ENCODE assay signal across 12 cellular contexts in genomic region chr4:90027565-90027964, GRCh38.
DNase-seq lines count a peak whose midpoint lies in the region; ATAC-seq and TF ChIP-seq lines count a peak whose summit lies in the region.
"Had no signal": no experiment of that assay in that cellular context is flagged by ENCODE, and none has a peak within 500 bp of the region (broad histone marks: within the 10 kb centered on the region; RNA-seq: fewer than 3 reads in every experiment).

No MANE protein-coding gene starts in this region.

- no peaks in the 10 kb centered on the region for H3K9me3 ChIP-seq in Karpas-422 (ENCODE audit: low read length)
- H3K9me3 ChIP-seq in GM23248 (ENCODE audit: low read depth), result no peaks in the 10 kb centered on the region
- H3K9me3 ChIP-seq: SJCRH30 had no signal

- H3K79me2 ChIP-seq in Karpas-422 (ENCODE audit: low read length) (no peaks in the 10 kb centered on the region), GM23248 (ENCODE audit: insufficient read depth) (no peaks in the 10 kb centered on the region)

- H3K36me3 ChIP-seq in Karpas-422 (ENCODE audit: insufficient read depth, low read length), result no peaks in the 10 kb centered on the region
- no peaks in the 10 kb centered on the region for H3K36me3 ChIP-seq in GM23248 (ENCODE audit: low read depth)
- H3K36me3 ChIP-seq: SJCRH30 had no signal

- H3K36me3 Mint-ChIP-seq in CD14-positive monocyte, result no peaks in the 10 kb centered on the region
- H3K36me3 Mint-ChIP-seq: naive thymus-derived CD8-positive, alpha-beta T cell had no signal

- peaks cover 19% of the 10 kb centered on the region for H3K4me1 Mint-ChIP-seq in CD14-positive monocyte
- H3K4me1 Mint-ChIP-seq: stimulated activated naive CD8-positive, alpha-beta T cell treated with anti-CD3 and anti-CD28 coated beads, Interleukin-15, amount 100 ng/mL, for 72 hours had no signal

- H3K4me2 ChIP-seq in Karpas-422 (ENCODE audit: low read depth, low read length, poor library complexity, severe bottlenecking) (no peak overlapping the region), GM23248 (ENCODE audit: unreplicated experiment) (no peak overlapping the region)

- peak overlapping the region in 1 of 7 donors; percentile 58 for H3K27ac Mint-ChIP-seq in CD14-positive monocyte
- H3K27ac Mint-ChIP-seq: naive thymus-derived CD8-positive, alpha-beta T cell; stimulated activated naive CD8-positive, alpha-beta T cell treated with anti-CD3 and anti-CD28 coated beads, Interleukin-15, amount 100 ng/mL, for 72 hours had no signal

- H3K4me3 ChIP-seq in GM12865 (ENCODE audit: low read depth, low read length) (no peak overlapping the region), Karpas-422 (ENCODE audit: low read length) (no peak overlapping the region), GM23248 (no peak overlapping the region)
- H3K4me3 ChIP-seq: SJCRH30 had no signal

- H3K9ac ChIP-seq in Karpas-422 (ENCODE audit: low read length) (no peak overlapping the region), GM23248 (no peak overlapping the region)

- H3K4me3 Mint-ChIP-seq in CD14-positive monocyte, result no peak overlapping the region
- H3K4me3 Mint-ChIP-seq: naive thymus-derived CD8-positive, alpha-beta T cell; stimulated activated naive CD8-positive, alpha-beta T cell treated with anti-CD3 and anti-CD28 coated beads, Interleukin-15, amount 100 ng/mL, for 72 hours had no signal

- H2AFZ ChIP-seq in Karpas-422 (ENCODE audit: low read length), result no peak overlapping the region
- no peak overlapping the region for H2AFZ ChIP-seq in GM23248

- DNase-seq in GM12865 (ENCODE audit: low read depth), result peak; percentile 26
- DNase-seq in Karpas-422, result peak; percentile 61
- DNase-seq in NCI-H748 (lab: John Stamatoyannopoulos, UW; ENCODE audit: unreplicated experiment), result no peak
- no peak for DNase-seq in CD14-positive monocyte (ENCODE audit: low spot score)
- DNase-seq in GM23248, result no peak
- no peak for DNase-seq in DMS53 treated with DMSO at 0.1 percent for 48 hours (lab: John Stamatoyannopoulos, UW; ENCODE audit: unreplicated experiment)
- DNase-seq: naive thymus-derived CD8-positive, alpha-beta T cell; NCI-H2081; SJCRH30; stimulated activated naive CD8-positive, alpha-beta T cell treated with anti-CD3 and anti-CD28 coated beads, Interleukin-15, amount 100 ng/mL, for 72 hours had no signal

- H4K20me1 ChIP-seq in Karpas-422 (ENCODE audit: insufficient read depth, low read depth, low read length), result no peaks in the 10 kb centered on the region
- no peaks in the 10 kb centered on the region for H4K20me1 ChIP-seq in GM23248 (ENCODE audit: insufficient read depth)

- intact Hi-C loops in CD14-positive monocyte (cut with micrococcal nuclease), result loop anchor here in 1 of 2 donors (10.0 kb wide), 2 partner anchors 47 to 97 kb away; partner anchors contain the start of gene CCSER1

- TF ChIP-seq CTCF in GM12865 (IDR thresholded peaks at IDR 0.05; ENCODE audit: insufficient read depth, low read depth, low read length, missing control alignments), result no peak
- no peak for TF ChIP-seq CTCF in CD14-positive monocyte (IDR thresholded peaks at IDR 0.05)

- H3K9me3 Mint-ChIP-seq in CD14-positive monocyte, result peaks cover 0 to 2% (median 0%) of the 10 kb centered on the region in 7 donors
- H3K9me3 Mint-ChIP-seq: stimulated activated naive CD8-positive, alpha-beta T cell treated with anti-CD3 and anti-CD28 coated beads, Interleukin-15, amount 100 ng/mL, for 72 hours had no signal

- in situ Hi-C loops in GM23248 (cut with MboI), result no loop called here

- ATAC-seq in GM19463 (IDR thresholded peaks at IDR 0.05; ENCODE audit: unreplicated experiment), result peak; percentile 87
- ATAC-seq in HG02943 (IDR thresholded peaks at IDR 0.05; ENCODE audit: low read depth, unreplicated experiment), result peak; percentile 80
- ATAC-seq: naive thymus-derived CD8-positive, alpha-beta T cell; stimulated activated naive CD8-positive, alpha-beta T cell treated with anti-CD3 and anti-CD28 coated beads, Interleukin-15, amount 100 ng/mL, for 72 hours had no signal

- H3K9me2 ChIP-seq in Karpas-422 (replicated peaks; ENCODE audit: insufficient read depth, low read length) (no peaks in the 10 kb centered on the region), GM23248 (ENCODE audit: insufficient read depth) (no peaks in the 10 kb centered on the region)

- H3K27ac ChIP-seq in Karpas-422 (ENCODE audit: low read length) (no peak overlapping the region), GM23248 (no peak overlapping the region)
- H3K27ac ChIP-seq: SJCRH30 had no signal

- H3K27me3 Mint-ChIP-seq in CD14-positive monocyte (ENCODE audit: low read depth in 3 of 3), result peaks cover 0 to 2% (median 1%) of the 10 kb centered on the region in 3 donors

- WGBS in GM23248 (ENCODE audit: low coverage in 1 of 2, low lambda C conversion rate in 2 of 2, missing lambda C conversion rate in 2 of 2), 2 experiments, result 22 to 32% methylated on average over 2 of the region's 2 CpGs

- peaks cover 33% of the 10 kb centered on the region for H3K4me1 ChIP-seq in Karpas-422 (ENCODE audit: low read length)
- H3K4me1 ChIP-seq in GM23248 (ENCODE audit: insufficient read depth), result no peaks in the 10 kb centered on the region
- H3K4me1 ChIP-seq: SJCRH30 had no signal

- H3F3A ChIP-seq in GM23248 (ENCODE audit: insufficient read depth), result no peaks in the 10 kb centered on the region

- H3K27me3 ChIP-seq in Karpas-422 (ENCODE audit: low read length) (no peaks in the 10 kb centered on the region), GM23248 (replicated peaks; ENCODE audit: insufficient read depth) (no peaks in the 10 kb centered on the region)
- H3K27me3 ChIP-seq: SJCRH30 had no signal

Comparison
In these comparisons a context has a peak if more than half of its experiments do, and no peak if none do; other contexts are left out.
1. DNase-seq: peak in GM12865 (single experiment) and Karpas-422 (single experiment); none in NCI-H748 (single experiment), CD14-positive monocyte (single experiment), GM23248 (single experiment) and DMS53 treated with DMSO at 0.1 percent for 48 hours (single experiment).